Comparison of ENCODE assay signal across 25 cellular contexts in the genomic region with DNA sequence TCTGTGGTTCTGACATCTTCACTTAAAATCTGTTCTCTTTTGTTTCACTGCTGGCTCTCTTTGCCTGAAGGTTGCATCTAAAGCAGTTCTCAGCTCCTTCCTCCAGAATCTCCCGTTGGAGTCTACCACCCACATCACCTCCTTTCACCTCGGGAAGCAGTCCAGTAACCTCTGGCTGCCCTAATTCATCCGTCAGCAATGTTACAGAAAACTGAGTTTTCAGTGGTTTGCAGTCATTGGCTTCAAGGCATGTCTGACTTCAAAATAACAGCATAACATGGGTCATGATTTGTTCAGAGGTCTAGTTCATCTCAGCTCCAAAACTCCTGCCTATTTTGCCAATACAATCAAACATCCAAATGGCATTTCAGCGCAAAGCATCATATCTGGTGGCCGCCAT.
DNase-seq lines count a peak whose midpoint lies in the region; ATAC-seq, FAIRE-seq and TF ChIP-seq lines count a peak whose summit lies in the region.
"Had no signal": no experiment of that assay in that cellular context is flagged by ENCODE, and none has a peak within 500 bp of the region (broad histone marks: within the 10 kb centered on the region; RNA-seq: fewer than 3 reads in every experiment).

No MANE protein-coding gene starts in this region.

- H3K9me3 Mint-ChIP-seq in neural crest cell = peaks cover 3% of the 10 kb centered on the region
- no peaks in the 10 kb centered on the region for H3K9me3 Mint-ChIP-seq in CD4-positive, alpha-beta memory T cell
- H3K9me3 Mint-ChIP-seq: CD4-positive, alpha-beta T cell; GM23338; H9 had no signal

- in situ Hi-C loops in GM12878 (cut with MboI) = no loop called here

- no peaks in the 10 kb centered on the region for H3K27me3 ChIP-seq in GM12878 (replicated peaks in 1 of 2; ENCODE audit: control insufficient read depth in 2 of 2, insufficient read depth in 2 of 2, low read length in 1 of 2)
- no peaks in the 10 kb centered on the region for H3K27me3 ChIP-seq in CD4-positive, alpha-beta memory T cell (ENCODE audit: insufficient read depth, low read length)
- H3K27me3 ChIP-seq: BE2C; BLaER1 treated with 17β-estradiol and CSF1 and Interleukin-3, amounts not matched to agents 10 nM and 100 nM had no signal

- no peak for DNase-seq in HTR-8/SVneo (ENCODE audit: insufficient read length, low spot score)
- no peak for DNase-seq in GM12878 (ENCODE audit: low read depth, low spot score)
- DNase-seq in fibroblast of mammary gland (ENCODE audit: low read depth) = peak; percentile 13
- no peak for DNase-seq in neural crest cell (ENCODE audit: low read depth, low spot score)
- no peak for DNase-seq in NCI-H1436 treated with DMSO at 0.1 percent for 48 hours (lab: John Stamatoyannopoulos, UW)
- no peak for DNase-seq in NCI-H2081 treated with DMSO at 0.1 percent for 48 hours (lab: John Stamatoyannopoulos, UW)
- no peak for DNase-seq in CD4-positive, alpha-beta memory T cell
- DNase-seq: 8988T; ACHN; AML-193; BE2C; Calu3; CD4-positive, alpha-beta T cell; COR-L47; DMS53; DMS79 treated with DMSO at 0.1 percent for 48 hours; GF-D8; H9 had no signal

- CTCF ChIA-PET in GM12878 (lab: Yijun Ruan, JAX) = interaction anchor here (1.1 to 1.9 kb wide), 2 partner anchors 10 to 27 kb away, joined by 4 read pairs; no protein-coding TSS in a partner anchor
- CTCF ChIA-PET in CD4-positive, alpha-beta memory T cell (lab: Charles Lee; ENCODE audit: partially characterized antibody) = no interaction called here

- no peaks in the 10 kb centered on the region for H3K79me2 ChIP-seq in GM12878 (ENCODE audit: control insufficient read depth, insufficient read depth, low read length)

- H3K4me3 Mint-ChIP-seq in neural crest cell = no peak overlapping the region
- no peak overlapping the region for H3K4me3 Mint-ChIP-seq in CD4-positive, alpha-beta memory T cell
- H3K4me3 Mint-ChIP-seq: CD14-positive monocyte; CD4-positive, alpha-beta T cell; GM23338; H9 had no signal

- TF ChIP-seq CTCF in GM12878 (IDR thresholded peaks at IDR 0.05 in 2 of 3, conservative IDR thresholded peaks at IDR 0.05 in 1 of 3; ENCODE audit: control insufficient read depth in 2 of 3, extremely low read depth in 1 of 3, insufficient read depth in 1 of 3, low read depth in 3 of 3, low read length in 3 of 3) = no peak
- TF ChIP-seq CTCF in fibroblast of mammary gland (conservative IDR thresholded peaks at IDR 0.05; ENCODE audit: control insufficient read depth, insufficient read depth, low read depth, low read length) = no peak
- TF ChIP-seq CTCF in neural crest cell (conservative IDR thresholded peaks at IDR 0.05) = no peak

- no peak for TF ChIP-seq POLR2A in GM12878 (IDR thresholded peaks at IDR 0.05; ENCODE audit: low read depth, low read length)

- no peak for ATAC-seq in GM12878
- no peak for ATAC-seq in GM21786 (IDR thresholded peaks at IDR 0.05; ENCODE audit: unreplicated experiment)
- ATAC-seq: A549, GM23338, HCT116 had no signal

- H3K27ac ChIP-seq in GM12878 (ENCODE audit: control insufficient read depth, insufficient read depth) = no peak overlapping the region
- no peak overlapping the region for H3K27ac ChIP-seq in CD4-positive, alpha-beta memory T cell (ENCODE audit: low read depth, low read length)
- H3K27ac ChIP-seq: A549; BLaER1 treated with 17β-estradiol and CSF1 and Interleukin-3, amounts not matched to agents 10 nM and 100 nM had no signal

- no peaks in the 10 kb centered on the region for H3K36me3 Mint-ChIP-seq in neural crest cell (ENCODE audit: low read depth)
- no peaks in the 10 kb centered on the region for H3K36me3 Mint-ChIP-seq in CD4-positive, alpha-beta memory T cell
- H3K36me3 Mint-ChIP-seq: CD14-positive monocyte had no signal

- POLR2A ChIA-PET in GM12878 (lab: Charles Lee) = no interaction called here
- POLR2A ChIA-PET in CD4-positive, alpha-beta memory T cell (lab: Charles Lee; ENCODE audit: partially characterized antibody) = no interaction called here

- H3K9ac ChIP-seq in GM12878 (ENCODE audit: control insufficient read depth, insufficient read depth, low read length) = no peak overlapping the region
- H3K9ac ChIP-seq: BLaER1 treated with 17β-estradiol and CSF1 and Interleukin-3, amounts not matched to agents 10 nM and 100 nM had no signal

- WGBS in GM12878 (ENCODE audit: insufficient coverage, insufficient replicate concordance, low lambda C conversion rate, missing lambda C conversion rate) = 21% methylated on average over 5 of the region's 5 CpGs

- no peaks in the 10 kb centered on the region for H3K27me3 Mint-ChIP-seq in neural crest cell (ENCODE audit: low read depth)
- H3K27me3 Mint-ChIP-seq in CD4-positive, alpha-beta memory T cell = no peaks in the 10 kb centered on the region
- H3K27me3 Mint-ChIP-seq: CD4-positive, alpha-beta T cell had no signal

- no peaks in the 10 kb centered on the region for H4K20me1 ChIP-seq in GM12878 (ENCODE audit: control insufficient read depth, insufficient read depth)
- H4K20me1 ChIP-seq: BLaER1 treated with 17β-estradiol and CSF1 and Interleukin-3, amounts not matched to agents 10 nM and 100 nM had no signal

- H3K9me3 ChIP-seq in GM12878 (replicated peaks; ENCODE audit: control insufficient read depth, insufficient read depth, low read length) = no peaks in the 10 kb centered on the region
- no peaks in the 10 kb centered on the region for H3K9me3 ChIP-seq in CD4-positive, alpha-beta memory T cell (ENCODE audit: control insufficient read depth in 1 of 2, low read length in 2 of 2)
- H3K9me3 ChIP-seq: A549, BE2C had no signal

- no peak overlapping the region for H2AFZ ChIP-seq in GM12878 (ENCODE audit: control insufficient read depth, low read depth, low read length)
- H2AFZ ChIP-seq: GM23338 had no signal

- BruUV-seq in GM12878 (replicated peaks; lab: Mats Ljungman, UMichigan) = no TSS peak

- H3K36me3 ChIP-seq in GM12878 (ENCODE audit: control insufficient read depth in 2 of 2, insufficient read depth in 2 of 2, low read length in 1 of 2) = no peaks in the 10 kb centered on the region
- H3K36me3 ChIP-seq in CD4-positive, alpha-beta memory T cell (ENCODE audit: insufficient read depth, low read length) = no peaks in the 10 kb centered on the region
- H3K36me3 ChIP-seq: BE2C; BLaER1 treated with 17β-estradiol and CSF1 and Interleukin-3, amounts not matched to agents 10 nM and 100 nM had no signal

- FAIRE-seq in HTR-8/SVneo (lab: Jason Lieb, UNC) = peak; percentile 71
- peak; percentile 47 for FAIRE-seq in GM12878 (lab: Jason Lieb, UNC)
- FAIRE-seq: A549, GM12892 had no signal

- no peak for TF ChIP-seq EP300 in GM12878 (IDR thresholded peaks at IDR 0.05; ENCODE audit: borderline replicate concordance in 1 of 2, control insufficient read depth in 1 of 2, low read depth in 2 of 2, low read length in 2 of 2)

- SMC1A ChIA-PET in GM12878 (lab: Charles Lee; ENCODE audit: uncharacterized antibody, unreplicated experiment) = no interaction called here

- no peak for TF ChIP-seq RAD21 in GM12878 (IDR thresholded peaks at IDR 0.05; ENCODE audit: insufficient read depth, low read depth, low read length)

- H3K4me1 Mint-ChIP-seq in neural crest cell = no peaks in the 10 kb centered on the region
- no peaks in the 10 kb centered on the region for H3K4me1 Mint-ChIP-seq in CD4-positive, alpha-beta memory T cell
- H3K4me1 Mint-ChIP-seq: CD14-positive monocyte, GM23338, H9 had no signal

- H3K4me3 ChIP-seq in GM12878 (no peak overlapping the region), fibroblast of mammary gland (ENCODE audit: control insufficient read depth, low read depth, low read length) (no peak overlapping the region)
- no peak overlapping the region for H3K4me3 ChIP-seq in CD4-positive, alpha-beta memory T cell (ENCODE audit: low read length in 2 of 2)
- H3K4me3 ChIP-seq: A549; BLaER1 treated with 17β-estradiol and CSF1 and Interleukin-3, amounts not matched to agents 10 nM and 100 nM; GM23338 had no signal

- H3K27ac Mint-ChIP-seq in neural crest cell (ENCODE audit: unreplicated experiment) = peak overlapping the region; percentile 81
- peak overlapping the region in 1 of 7 donors; percentile 3 for H3K27ac Mint-ChIP-seq in CD4-positive, alpha-beta memory T cell
- H3K27ac Mint-ChIP-seq: CD14-positive monocyte; CD4-positive, alpha-beta T cell; GM23338; H9 had no signal

- no peak overlapping the region for H3K4me2 ChIP-seq in GM12878 (ENCODE audit: control insufficient read depth, insufficient read depth)
- H3K4me2 ChIP-seq: A549; BLaER1 treated with 17β-estradiol and CSF1 and Interleukin-3, amounts not matched to agents 10 nM and 100 nM; GM23338 had no signal

- intact Hi-C loops in GM12878 (cut with micrococcal nuclease; ENCODE audit: unreplicated experiment) = loop anchor here (5.0 kb wide), 1 partner anchor 94 kb away; no protein-coding TSS in a partner anchor
- intact Hi-C loops in CD4-positive, alpha-beta memory T cell (cut with micrococcal nuclease) = no loop called here

- no peaks in the 10 kb centered on the region for H3K4me1 ChIP-seq in GM12878 (ENCODE audit: control insufficient read depth, insufficient read depth, low read length)
- H3K4me1 ChIP-seq in CD4-positive, alpha-beta memory T cell (ENCODE audit: insufficient read depth, low read length) = no peaks in the 10 kb centered on the region
- H3K4me1 ChIP-seq: BE2C; BLaER1 treated with 17β-estradiol and CSF1 and Interleukin-3, amounts not matched to agents 10 nM and 100 nM had no signal

- RAD21 ChIA-PET in GM12878 (lab: Charles Lee; ENCODE audit: unreplicated experiment) = no interaction called here

TF ChIP-seq in GM12878, 131 proteins besides CTCF, POLR2A, EP300 and RAD21:
- no peak for TF ChIP-seq CBX3 (IDR thresholded peaks at IDR 0.05; ENCODE audit: borderline replicate concordance, low read depth)
- TF ChIP-seq EED (IDR thresholded peaks at IDR 0.05; ENCODE audit: low read depth) = no peak
